ENCODE assay signal across 1 cellular context in genomic region chr12:28247806-28248205, GRCh38.
TF ChIP-seq lines count a peak whose summit lies in the region.

No MANE protein-coding gene starts in this region.

TF ChIP-seq in GM23338, 12 proteins besides CTCF, POLR2A, EP300 and RAD21 (continued from another document):
- no peak for TF ChIP-seq ZNF462 (CRISPR knock-in tag; IDR thresholded peaks at IDR 0.05)
- TF ChIP-seq REST (IDR thresholded peaks at IDR 0.05; ENCODE audit: unreplicated experiment): no peak
- no peak for TF ChIP-seq ZNF114 (CRISPR knock-in tag; IDR thresholded peaks at IDR 0.05)
- TF ChIP-seq EZH2 (IDR thresholded peaks at IDR 0.05; ENCODE audit: low read depth, unreplicated experiment): no peak
- no peak for TF ChIP-seq NANOG (IDR thresholded peaks at IDR 0.05; ENCODE audit: borderline replicate concordance)
- no peak for TF ChIP-seq CREB1 (CRISPR knock-in tag; IDR thresholded peaks at IDR 0.05; ENCODE audit: low read depth)
- no peak for TF ChIP-seq EZH2phosphoT487 (IDR thresholded peaks at IDR 0.05; ENCODE audit: unreplicated experiment)
- TF ChIP-seq POLR2AphosphoS5 (IDR thresholded peaks at IDR 0.05; ENCODE audit: low read depth): no peak
- TF ChIP-seq JUNB (IDR thresholded peaks at IDR 0.05; ENCODE audit: unreplicated experiment): no peak
TF ChIP-seq in GM23338: peak in this region for 0.
